Comparison of ENCODE assay signal across 10 cellular contexts in the genomic region with DNA sequence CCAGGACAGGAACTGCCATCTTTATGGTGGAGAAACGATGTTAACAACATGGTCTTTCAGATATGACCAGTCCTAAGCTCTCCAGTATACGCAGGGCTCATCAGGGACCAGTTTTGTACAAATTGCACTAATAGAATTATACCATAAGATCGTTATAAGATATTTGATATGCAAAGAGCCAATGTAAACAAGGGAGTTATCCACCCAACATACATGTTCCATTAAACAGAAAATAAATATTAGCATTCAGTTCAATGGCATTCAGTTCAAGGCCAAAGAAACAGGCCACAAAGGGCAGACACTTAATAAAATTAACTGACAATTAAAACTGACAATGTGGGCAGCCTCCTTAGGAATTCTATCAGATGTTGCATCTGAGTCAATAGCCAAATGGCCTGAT. TPM values are rescaled to one million over a fixed set of nuclear protein-coding genes. Genes with fewer than 3 reads are reported as not detected.
DNase-seq lines count a peak whose midpoint lies in the region; ATAC-seq, FAIRE-seq and TF ChIP-seq lines count a peak whose summit lies in the region.
"Had no signal": no experiment of that assay in that cellular context is flagged by ENCODE, and none has a peak within 500 bp of the region (broad histone marks: within the 10 kb centered on the region; RNA-seq: fewer than 3 reads in every experiment).

No MANE protein-coding gene starts in this region.

- no peak for FAIRE-seq in D721Med (lab: Jason Lieb, UNC)
- FAIRE-seq: TTC549 had no signal

- H3K79me2 ChIP-seq in hepatocyte, result peaks cover 5% of the 10 kb centered on the region

- no peak overlapping the region for H3K9ac ChIP-seq in HUES6 (ENCODE audit: low read length)

- H3K36me3 Mint-ChIP-seq in activated T-helper 1 cell treated with anti-CD3 and anti-CD28 coated beads, Interleukin-12 subunit alpha, Interleukin-12 subunit beta, Interleukin-2, Interleukin-4 antibody, amounts not matched to agents 30 ng/mL and 10 ng/mL and 1 ng/mL, durations not matched to agents 14 hours and 24 hours and 36 hours (ENCODE audit: low read depth), result peaks cover 8% of the 10 kb centered on the region

- H3K9me2 ChIP-seq in hepatocyte (replicated peaks; ENCODE audit: insufficient read depth), result no peaks in the 10 kb centered on the region

- H3K36me3 ChIP-seq in HUES6 (ENCODE audit: control insufficient read depth, insufficient read depth, low read length) (no peaks in the 10 kb centered on the region), hepatocyte (replicated peaks; ENCODE audit: insufficient read depth, low read depth) (no peaks in the 10 kb centered on the region), stomach (peaks cover 0 to 10% (median 3%) of the 10 kb centered on the region in 4 donors)

- H3K27ac Mint-ChIP-seq in activated T-helper 1 cell treated with anti-CD3 and anti-CD28 coated beads, Interleukin-12 subunit alpha, Interleukin-12 subunit beta, Interleukin-2, Interleukin-4 antibody, amounts not matched to agents 30 ng/mL and 10 ng/mL and 1 ng/mL, durations not matched to agents 14 hours and 24 hours and 36 hours, result no peak overlapping the region

- H3K4me3 ChIP-seq in HUES6 (ENCODE audit: low read depth, low read length) (peak overlapping the region; percentile 65), hepatocyte (peak overlapping the region; percentile 81), stomach (peak overlapping the region; percentile 74 to 92 (median 86))

- no peak for TF ChIP-seq EP300 in stomach (IDR thresholded peaks at IDR 0.05)

- H3K27ac ChIP-seq in HUES6 (ENCODE audit: low read depth, low read length) (no peak overlapping the region), hepatocyte (no peak overlapping the region), stomach (peak overlapping the region in 2 of 5 donors; percentile 86 to 94)
- H3K27ac ChIP-seq: body of pancreas had no signal

- no peak for ATAC-seq in HG03469 (IDR thresholded peaks at IDR 0.05; ENCODE audit: unreplicated experiment)
- ATAC-seq: body of pancreas had no signal

- H3K27me3 ChIP-seq in HUES6 (ENCODE audit: control insufficient read depth, insufficient read depth, low read length), result peaks cover 57% of the 10 kb centered on the region
- H3K27me3 ChIP-seq in hepatocyte, result peaks cover 21% of the 10 kb centered on the region
- H3K27me3 ChIP-seq in stomach, result no peaks in the 10 kb centered on the region
- H3K27me3 ChIP-seq: body of pancreas had no signal

- WGBS in hepatocyte (ENCODE audit: low lambda C conversion rate, missing lambda C conversion rate), result 74% methylated on average over 3 of the region's 3 CpGs
- WGBS in stomach, 5 donors, result 50 to 75% (median 63%) methylated on average over 3 of the region's 3 CpGs

- no peak overlapping the region for H2AFZ ChIP-seq in hepatocyte

- no peak for DNase-seq in activated T-helper 1 cell treated with anti-CD3 and anti-CD28 coated beads, Interleukin-12 subunit alpha, Interleukin-12 subunit beta, Interleukin-2, Interleukin-4 antibody, amounts not matched to agents 30 ng/mL and 10 ng/mL and 1 ng/mL, durations not matched to agents 14 hours and 24 hours and 36 hours (ENCODE audit: low spot score)
- DNase-seq in hepatocyte (ENCODE audit: low spot score) (no peak), stomach (no peak), D721Med (ENCODE audit: insufficient read length, low spot score) (no peak), NCI-H1105 treated with DMSO at 0.1 percent for 48 hours (lab: John Stamatoyannopoulos, UW) (no peak)
- DNase-seq: body of pancreas, NCI-H446 treated with DMSO at 0.1 percent for 48 hours had no signal

- intact Hi-C loops in activated T-helper 1 cell treated with anti-CD3 and anti-CD28 coated beads, Interleukin-12 subunit alpha, Interleukin-12 subunit beta, Interleukin-2, Interleukin-4 antibody, amounts not matched to agents 30 ng/mL and 10 ng/mL and 1 ng/mL, durations not matched to agents 14 hours and 24 hours and 36 hours (cut with micrococcal nuclease), result loop anchor here (1.0 to 5.0 kb wide), 2 partner anchors 30 to 227 kb away; partner anchors contain the start of gene RANBP9
- intact Hi-C loops in stomach (cut with DNase I; ENCODE audit: low total_unique reads), result no loop called here

- H3K27me3 Mint-ChIP-seq in activated T-helper 1 cell treated with anti-CD3 and anti-CD28 coated beads, Interleukin-12 subunit alpha, Interleukin-12 subunit beta, Interleukin-2, Interleukin-4 antibody, amounts not matched to agents 30 ng/mL and 10 ng/mL and 1 ng/mL, durations not matched to agents 14 hours and 24 hours and 36 hours (ENCODE audit: insufficient read depth), result peaks cover 7% of the 10 kb centered on the region

- H3K4me1 ChIP-seq in HUES6 (ENCODE audit: control insufficient read depth, insufficient read depth, low read length) (peaks cover 32% of the 10 kb centered on the region), hepatocyte (ENCODE audit: insufficient read depth) (peaks cover 4% of the 10 kb centered on the region), stomach (peaks cover 27 to 74% (median 52%) of the 10 kb centered on the region in 4 donors)

- H3K9me3 ChIP-seq in HUES6 (ENCODE audit: control insufficient read depth, insufficient read depth, low read depth, low read length) (no peaks in the 10 kb centered on the region), hepatocyte (ENCODE audit: low read depth) (no peaks in the 10 kb centered on the region), stomach (no peaks in the 10 kb centered on the region)
- H3K9me3 ChIP-seq: body of pancreas had no signal

- no peak for TF ChIP-seq CTCF in hepatocyte (IDR thresholded peaks at IDR 0.05; ENCODE audit: poor library complexity)
- no peak for TF ChIP-seq CTCF in stomach (IDR thresholded peaks at IDR 0.05)
- no peak for TF ChIP-seq CTCF in D721Med (IDR thresholded peaks at IDR 0.05; ENCODE audit: insufficient read depth, missing control alignments)

- peaks cover 45% of the 10 kb centered on the region for H3K4me1 Mint-ChIP-seq in activated T-helper 1 cell treated with anti-CD3 and anti-CD28 coated beads, Interleukin-12 subunit alpha, Interleukin-12 subunit beta, Interleukin-2, Interleukin-4 antibody, amounts not matched to agents 30 ng/mL and 10 ng/mL and 1 ng/mL, durations not matched to agents 14 hours and 24 hours and 36 hours (ENCODE audit: low read depth)

- H3K9me3 Mint-ChIP-seq in activated T-helper 1 cell treated with anti-CD3 and anti-CD28 coated beads, Interleukin-12 subunit alpha, Interleukin-12 subunit beta, Interleukin-2, Interleukin-4 antibody, amounts not matched to agents 30 ng/mL and 10 ng/mL and 1 ng/mL, durations not matched to agents 14 hours and 24 hours and 36 hours, result no peaks in the 10 kb centered on the region

- H4K20me1 ChIP-seq in hepatocyte (ENCODE audit: insufficient read depth, poor library complexity, severe bottlenecking), result no peaks in the 10 kb centered on the region

- TF ChIP-seq POLR2A in stomach (IDR thresholded peaks at IDR 0.05), result no peak

- peak overlapping the region; percentile 93 for H3K4me2 ChIP-seq in hepatocyte

- peak overlapping the region; percentile 53 for H3K4me3 Mint-ChIP-seq in activated T-helper 1 cell treated with anti-CD3 and anti-CD28 coated beads, Interleukin-12 subunit alpha, Interleukin-12 subunit beta, Interleukin-2, Interleukin-4 antibody, amounts not matched to agents 30 ng/mL and 10 ng/mL and 1 ng/mL, durations not matched to agents 14 hours and 24 hours and 36 hours

RNA-seq across cellular contexts. Expression of gene GFOD1, which starts 2.6 kb away (rescaled TPM):
- 12.4 and 13.6 TPM in 2 replicates for total RNA-seq in activated T-helper 1 cell treated with anti-CD3 and anti-CD28 coated beads, Interleukin-12 subunit alpha, Interleukin-12 subunit beta, Interleukin-2, Interleukin-4 antibody, amounts not matched to agents 30 ng/mL and 10 ng/mL and 1 ng/mL, durations not matched to agents 14 hours and 24 hours and 36 hours
- total RNA-seq in hepatocyte, result 3.3 and 3.5 TPM in 2 replicates
- 2.3 and 2.8 TPM in 2 replicates for polyA plus RNA-seq in hepatocyte
- total RNA-seq in stomach, result 10 to 100 TPM in 4 of 5 donors, 1 to 10 TPM in 1; 7.6 to 29.4 (median 17.1) TPM
- 1 to 10 TPM in 2 of 3 donors, under 1 TPM in 1; 0.76 to 5.3 (median 1.1) TPM for polyA plus RNA-seq in stomach
